In the genomic region with DNA sequence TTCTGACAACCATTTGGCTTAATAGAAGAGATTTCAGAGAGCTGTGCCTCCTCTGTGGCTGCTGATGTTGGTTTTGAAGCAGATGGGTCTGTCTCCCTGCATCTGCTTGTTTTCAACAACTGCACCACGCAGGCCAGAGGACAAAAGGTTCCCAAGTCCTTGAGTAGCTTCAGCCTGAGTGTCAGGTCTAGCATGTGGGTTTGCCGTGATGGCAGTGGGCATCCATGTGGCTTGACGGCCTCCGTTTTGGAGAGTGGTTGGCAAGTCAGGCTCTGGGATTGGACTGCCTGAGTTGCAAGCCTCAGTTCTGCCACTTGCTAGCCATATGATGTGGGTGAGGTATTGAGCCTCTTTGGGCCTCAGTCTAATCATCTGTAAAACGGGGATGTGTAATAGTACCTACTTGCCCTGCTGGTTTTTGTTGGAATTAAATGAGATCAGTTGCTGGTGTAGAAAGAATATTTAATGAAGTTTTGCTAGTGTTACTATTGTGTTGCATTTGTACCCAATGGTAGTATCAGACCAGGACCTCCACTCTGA, we compare ENCODE assay signal across 14 cellular contexts.
"Had no signal": no experiment of that assay in that cellular context is flagged by ENCODE, and none has a peak within 500 bp of the region (broad histone marks: within the 10 kb centered on the region; RNA-seq: fewer than 3 reads in every experiment).

No MANE protein-coding gene starts in this region.

- H3K9me3 ChIP-seq: pancreas had no signal

- H3K4me2 ChIP-seq: smooth muscle cell had no signal

- H3K36me3 ChIP-seq: cardiac muscle cell, pancreas had no signal

- H3K4me3 ChIP-seq: cardiac muscle cell, pancreas, smooth muscle cell had no signal

- H3K27me3 ChIP-seq: cardiac muscle cell, pancreas had no signal

- ATAC-seq: activated CD8-positive, alpha-beta memory T cell treated with anti-CD3 and anti-CD28 coated beads, Interleukin-2, amount 10 ng/mL, durations not matched to agents 7 days and 5 days; T-cell had no signal

- H3K27ac ChIP-seq: cardiac muscle cell had no signal

- DNase-seq: activated CD4-positive, alpha-beta memory T cell treated with anti-CD3 and anti-CD28 coated beads for 36 hours; activated CD4-positive, alpha-beta T cell treated with anti-CD3 and anti-CD28 coated beads for 1 hour; activated CD8-positive, alpha-beta memory T cell treated with anti-CD3 and anti-CD28 coated beads, Interleukin-2, amount 10 ng/mL, durations not matched to agents 7 days and 5 days; activated naive CD4-positive, alpha-beta T cell treated with anti-CD3 and anti-CD28 coated beads, Interleukin-2, amount 10 ng/mL, durations not matched to agents 7 days and 5 days; activated T-cell treated with anti-CD3 and anti-CD28 coated beads, Interleukin-2, amount 50 U/mL, for 1 hour; immature natural killer cell; stimulated activated CD4-positive, alpha-beta T cell treated with anti-CD3 and anti-CD28 coated beads, Interleukin-4, amount 100 ng/mL, for 4 hours; stimulated activated CD8-positive, alpha-beta memory T cell treated with anti-CD3 and anti-CD28 coated beads, Interleukin-4, amount 100 ng/mL, for 48 hours; stimulated activated naive CD4-positive, alpha-beta T cell treated with Interleukin-2 at 50 U/mL for 16 hours; T-cell; T-helper 9 cell had no signal
